ENCODE assay signal across 3 cellular contexts in the genomic region with DNA sequence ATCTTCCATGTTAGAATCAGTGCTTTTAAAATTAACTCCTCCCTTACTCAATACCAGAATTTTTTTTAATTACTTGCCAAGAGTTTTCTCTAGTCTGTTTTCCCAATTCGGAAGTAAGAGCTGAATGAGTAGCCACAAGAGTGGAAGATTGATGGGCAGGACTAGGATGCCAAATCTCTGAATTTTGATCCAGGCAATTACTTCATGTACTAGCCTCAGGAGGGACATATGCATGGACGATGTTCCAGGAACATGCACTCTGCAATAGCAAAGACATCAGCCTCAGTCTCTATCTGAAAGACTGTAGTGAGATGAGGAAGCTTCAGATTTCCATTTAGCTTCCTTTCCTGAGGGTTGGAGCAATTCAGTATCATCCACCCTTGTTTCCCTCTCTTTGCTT.
"Had no signal": no experiment of that assay in that cellular context is flagged by ENCODE, and none has a peak within 500 bp of the region (broad histone marks: within the 10 kb centered on the region; RNA-seq: fewer than 3 reads in every experiment).

No MANE protein-coding gene starts in this region.

- H3K4me3 ChIP-seq: GM12878 had no signal

- ATAC-seq: GM12878 had no signal

- DNase-seq: GDM1, GF-D8 had no signal
